ENCODE assay signal across 14 cellular contexts in genomic region chr2:199646439-199646838, GRCh38.
DNase-seq lines count a peak whose midpoint lies in the region; ATAC-seq, FAIRE-seq and TF ChIP-seq lines count a peak whose summit lies in the region.
"Had no signal": no experiment of that assay in that cellular context is flagged by ENCODE, and none has a peak within 500 bp of the region (broad histone marks: within the 10 kb centered on the region; RNA-seq: fewer than 3 reads in every experiment).

No MANE protein-coding gene starts in this region.

- H3K36me3 ChIP-seq in mucosa of descending colon (ENCODE audit: low read depth), result no peaks in the 10 kb centered on the region

- intact Hi-C loops in mucosa of descending colon (cut with DNase I, micrococcal nuclease), result no loop called here

- H3K4me3 ChIP-seq in mucosa of descending colon, result no peak overlapping the region

- H3K9me3 ChIP-seq in mucosa of descending colon, result no peaks in the 10 kb centered on the region

- no peak for TF ChIP-seq CTCF in mucosa of descending colon (IDR thresholded peaks at IDR 0.05)

- DNase-seq in GM12892 (ENCODE audit: insufficient read length), result no peak
- no peak for DNase-seq in T-helper 1 cell
- no peak for DNase-seq in mucosa of descending colon
- DNase-seq in epidermal melanocyte (ENCODE audit: insufficient read length, low spot score), result no peak
- DNase-seq: activated CD4-positive, alpha-beta T cell treated with anti-CD3 and anti-CD28 coated beads, Interleukin-2, amount 50 U/mL, for 1 hour; activated gamma-delta T cell treated with Interleukin-2 at 50 U/mL for 16 hours; DMS79; MM.1S; NCI-H226; posterior cingulate gyrus had no signal

- ATAC-seq in GM19452 (IDR thresholded peaks at IDR 0.05; ENCODE audit: unreplicated experiment) (peak; percentile 93), HG02763 (IDR thresholded peaks at IDR 0.05; ENCODE audit: unreplicated experiment) (peak; percentile 92), HG03378 (IDR thresholded peaks at IDR 0.05; ENCODE audit: unreplicated experiment) (peak; percentile 97), SK-N-SH treated with all-trans-retinoic acid at 6 μM for 48 hours (no peak), mucosa of descending colon (no peak)

- FAIRE-seq in GM12892 (lab: Jason Lieb, UNC), result peak; percentile 88

- no peaks in the 10 kb centered on the region for H3K4me1 ChIP-seq in mucosa of descending colon (ENCODE audit: low read depth)

- no peak for TF ChIP-seq POLR2A in GM12892 (IDR thresholded peaks at IDR 0.05; ENCODE audit: low read depth, low read length)

TF ChIP-seq in SK-N-SH treated with all-trans-retinoic acid at 6 μM for 48 hours, 23 proteins besides CTCF, POLR2A, EP300 and RAD21:
- TF ChIP-seq ESRRG (CRISPR knock-in tag; IDR thresholded peaks at IDR 0.05) (no peak), POU6F1 (CRISPR knock-in tag; IDR thresholded peaks at IDR 0.05; ENCODE audit: borderline replicate concordance, low read depth) (no peak), SNAI2 (CRISPR knock-in tag; IDR thresholded peaks at IDR 0.05) (no peak), OSR1 (CRISPR knock-in tag; IDR thresholded peaks at IDR 0.05) (no peak), ZC3H10 (CRISPR knock-in tag; IDR thresholded peaks at IDR 0.05) (no peak), TOX (CRISPR knock-in tag; IDR thresholded peaks at IDR 0.05; ENCODE audit: borderline replicate concordance) (no peak), ZNF8 (CRISPR knock-in tag; IDR thresholded peaks at IDR 0.05) (no peak), BACH2 (CRISPR knock-in tag; IDR thresholded peaks at IDR 0.05; ENCODE audit: borderline replicate concordance) (no peak), ZNF565 (CRISPR knock-in tag; conservative IDR thresholded peaks at IDR 0.05; ENCODE audit: low read depth) (no peak), ARNTL (CRISPR knock-in tag; IDR thresholded peaks at IDR 0.05; ENCODE audit: borderline replicate concordance, low read depth) (no peak), TSHZ2 (CRISPR knock-in tag; IDR thresholded peaks at IDR 0.05) (no peak), ISL1 (CRISPR knock-in tag; IDR thresholded peaks at IDR 0.05) (no peak), CSDC2 (CRISPR knock-in tag; IDR thresholded peaks at IDR 0.05) (no peak), PATZ1 (CRISPR knock-in tag; IDR thresholded peaks at IDR 0.05; ENCODE audit: borderline replicate concordance) (no peak), PPARA (CRISPR knock-in tag; IDR thresholded peaks at IDR 0.05; ENCODE audit: borderline replicate concordance) (no peak), RARB (CRISPR knock-in tag; IDR thresholded peaks at IDR 0.05) (no peak), CREB5 (CRISPR knock-in tag; IDR thresholded peaks at IDR 0.05; ENCODE audit: low read depth) (no peak), CSRNP3 (CRISPR knock-in tag; IDR thresholded peaks at IDR 0.05) (no peak)

Comparison
In these comparisons a context has a peak if more than half of its experiments do, and no peak if none do; other contexts are left out.
1. ATAC-seq: peak in GM19452 (single experiment), HG02763 (single experiment) and HG03378 (single experiment); none in SK-N-SH treated with all-trans-retinoic acid at 6 μM for 48 hours (single experiment) and mucosa of descending colon (single experiment).